ENCODE assay signal across 12 cellular contexts in genomic region chr12:99232324-99232723, GRCh38.
"Had no signal": no experiment of that assay in that cellular context is flagged by ENCODE, and none has a peak within 500 bp of the region (broad histone marks: within the 10 kb centered on the region; RNA-seq: fewer than 3 reads in every experiment).

No MANE protein-coding gene starts in this region.

- DNase-seq: activated CD4-positive, alpha-beta T cell treated with anti-CD3 and anti-CD28 coated beads, Interleukin-2, amount 50 U/mL, for 4 hours; activated CD4-positive, CD25-positive, alpha-beta regulatory T cell treated with anti-CD3 and anti-CD28 coated beads, Interleukin-2, amount 50 U/mL, for 72 hours; activated effector memory CD4-positive, alpha-beta T cell treated with anti-CD3 and anti-CD28 coated beads, Interleukin-2, amount 50 U/mL, for 16 hours; activated T-cell treated with anti-CD3 and anti-CD28 coated beads, Interleukin-2, amount 50 U/mL, for 24 hours; amniotic stem cell; cortex of kidney; effector CD8-positive, alpha-beta T cell; heart left ventricle; stimulated activated CD4-positive, alpha-beta T cell treated with anti-CD3 and anti-CD28 coated beads, Interleukin-4, amount 100 ng/mL, for 1 hour; stimulated activated CD8-positive, alpha-beta memory T cell treated with anti-CD3 and anti-CD28 coated beads, Interleukin-4, amount 100 ng/mL, for 48 hours; stimulated activated naive CD8-positive, alpha-beta T cell treated with anti-CD3 and anti-CD28 coated beads, Interleukin-15, Interleukin-2, amounts not matched to agents 100 U/mL and 50 U/mL, for 24 hours had no signal

- ATAC-seq: activated naive CD4-positive, alpha-beta T cell treated with anti-CD3 and anti-CD28 coated beads, Interleukin-2, amount 50 U/mL, for 72 hours; heart left ventricle; stimulated activated naive CD8-positive, alpha-beta T cell treated with anti-CD3 and anti-CD28 coated beads, Interleukin-15, Interleukin-2, amounts not matched to agents 100 U/mL and 50 U/mL, for 24 hours had no signal
